In the genomic region with DNA sequence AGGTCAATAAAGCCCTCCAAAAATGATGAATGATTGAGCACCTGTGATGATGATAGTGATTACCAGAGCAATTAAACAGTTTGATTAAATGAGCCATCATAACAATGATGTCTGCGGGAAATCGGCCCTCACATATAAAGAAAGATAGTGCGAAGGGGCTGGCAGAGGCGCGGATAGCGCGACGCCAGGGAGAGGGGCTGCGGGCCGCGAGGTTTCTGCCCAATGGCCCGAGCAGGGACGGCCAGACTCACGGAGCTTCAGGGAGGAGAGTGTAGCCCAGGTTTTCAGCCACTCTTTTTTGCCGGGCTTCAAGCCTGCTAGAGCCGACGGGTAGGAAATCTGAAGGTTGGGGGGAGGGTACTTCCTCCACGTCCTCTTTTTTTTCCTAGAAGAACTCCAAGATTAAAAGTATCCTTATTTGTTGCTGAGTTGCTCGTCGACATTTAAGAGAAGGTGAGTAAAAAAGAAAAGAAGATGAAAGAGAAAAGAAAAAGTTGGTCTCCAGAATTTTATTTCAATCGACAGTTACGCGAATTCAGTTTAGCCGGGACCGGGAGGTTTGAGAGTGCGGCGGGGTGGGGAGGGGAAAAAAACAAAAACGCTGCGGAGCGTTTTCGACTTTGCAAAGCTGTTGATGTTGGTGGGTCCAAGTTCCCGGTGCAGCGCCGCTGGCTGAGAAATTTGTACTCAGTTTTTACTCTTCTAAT, we compare ENCODE assay signal across 8 cellular contexts. TPM values are rescaled to one million over a fixed set of nuclear protein-coding genes. Genes with fewer than 3 reads are reported as not detected.
DNase-seq lines count a peak whose midpoint lies in the region; FAIRE-seq and TF ChIP-seq lines count a peak whose summit lies in the region.

No MANE protein-coding gene starts in this region.

- intact Hi-C loops in CD14-positive monocyte (cut with micrococcal nuclease) = no loop called here

- H3K27me3 Mint-ChIP-seq in CD14-positive monocyte (ENCODE audit: low read depth in 3 of 3) (peaks cover 95 to 98% (median 97%) of the 10 kb centered on the region in 3 donors), brain (peaks cover 69% of the 10 kb centered on the region)

- H3K9me3 ChIP-seq in HUES64 (ENCODE audit: insufficient read depth, low read depth, low read length) = no peaks in the 10 kb centered on the region
- no peaks in the 10 kb centered on the region for H3K9me3 ChIP-seq in mucosa of stomach (ENCODE audit: control insufficient read depth, low read length)

- TF ChIP-seq CTCF in CD14-positive monocyte (IDR thresholded peaks at IDR 0.05) (no peak), brain (conservative IDR thresholded peaks at IDR 0.05) (no peak), GM20000 (IDR thresholded peaks at IDR 0.05; ENCODE audit: extremely low read depth, missing control alignments) (no peak)

- H3K4me1 ChIP-seq in HUES64 (ENCODE audit: insufficient read depth, low read length) (peaks cover 17% of the 10 kb centered on the region), mucosa of stomach (ENCODE audit: control insufficient read depth, insufficient read depth, low read length) (no peaks in the 10 kb centered on the region)

- TF ChIP-seq POLR2A in GM12891 (IDR thresholded peaks at IDR 0.05; ENCODE audit: low read depth, low read length) = no peak

- H3K4me3 Mint-ChIP-seq in CD14-positive monocyte (peak overlapping the region; percentile 9 to 81), brain (peak overlapping the region; percentile 94 to 98 (median 97))

- H3K9ac ChIP-seq in HUES64 (ENCODE audit: low read depth, low read length) (no peak overlapping the region; the same call in 1 of the 2 replicates), mucosa of stomach (ENCODE audit: low read length) (peak overlapping the region; percentile 87)

- 1% methylated on average over 29 of the region's 34 CpGs for WGBS in HUES64

- FAIRE-seq in GM12891 (lab: Jason Lieb, UNC) = no peak

- no peak overlapping the region for H3K27ac ChIP-seq in HUES64 (ENCODE audit: low read depth, low read length)

- H3K4me3 ChIP-seq in HUES64 (ENCODE audit: low read length) (peak overlapping the region; percentile 65), mucosa of stomach (ENCODE audit: low read length) (peak overlapping the region; percentile 91)

- H3K27ac Mint-ChIP-seq in CD14-positive monocyte = no peak overlapping the region
- peak overlapping the region; percentile 98 to 100 (median 99) for H3K27ac Mint-ChIP-seq in brain

- H3K36me3 Mint-ChIP-seq in CD14-positive monocyte (peaks cover 9 to 17% of the 10 kb centered on the region in 2 donors), brain (peaks cover 1% of the 10 kb centered on the region)

- H3K36me3 ChIP-seq in HUES64 (ENCODE audit: insufficient read depth, low read length) (no peaks in the 10 kb centered on the region), mucosa of stomach (ENCODE audit: control insufficient read depth, insufficient read depth, low read length) (no peaks in the 10 kb centered on the region)

- H3K4me1 Mint-ChIP-seq in CD14-positive monocyte (peaks cover 46% of the 10 kb centered on the region), brain (peaks cover 36% of the 10 kb centered on the region)

- H3K9me3 Mint-ChIP-seq in CD14-positive monocyte (peaks cover 7 to 64% (median 50%) of the 10 kb centered on the region in 7 donors), brain (peaks cover 0 to 45% (median 0%) of the 10 kb centered on the region in 5 experiments)

- H3K27me3 ChIP-seq in HUES64 (ENCODE audit: insufficient read depth, low read length) (peaks cover 76% of the 10 kb centered on the region), mucosa of stomach (ENCODE audit: control insufficient read depth, insufficient read depth, low read length) (peaks cover 4% of the 10 kb centered on the region)

- DNase-seq in CD14-positive monocyte (ENCODE audit: low spot score) (no peak), GM12891 (ENCODE audit: insufficient read length, low spot score) (no peak), GM20000 (ENCODE audit: low spot score) (no peak), Kasumi-1 (lab: John Stamatoyannopoulos, UW) (no peak)
- DNase-seq in activated CD8-positive, alpha-beta memory T cell treated with anti-CD3 and anti-CD28 coated beads for 24 hours = no peak

TF ChIP-seq in GM12891, 5 proteins besides CTCF, POLR2A, EP300 and RAD21:
- TF ChIP-seq PAX5 (IDR thresholded peaks at IDR 0.05; ENCODE audit: insufficient read depth, low read length, severe bottlenecking) (no peak), TAF1 (IDR thresholded peaks at IDR 0.05; ENCODE audit: low read depth, low read length) (no peak), SPI1 (IDR thresholded peaks at IDR 0.05; ENCODE audit: low read depth, low read length) (no peak), POLR2AphosphoS5 (IDR thresholded peaks at IDR 0.05; ENCODE audit: low read depth, low read length) (no peak), POU2F2 (IDR thresholded peaks at IDR 0.05; ENCODE audit: low read depth, low read length) (no peak)
TF ChIP-seq in GM12891: peak in this region for 0.

RNA-seq across cellular contexts. Expression of a gene that starts 2.1 kb away (rescaled TPM):
- polyA plus RNA-seq in CD14-positive monocyte = not detected
- polyA plus RNA-seq in HUES64 (2013, experiment 1 of 2) = 15.0 TPM
- polyA plus RNA-seq in HUES64 (2013, experiment 2 of 2) = 20.2 TPM
- 7.0 TPM for polyA plus RNA-seq in brain (ENCODE audit: insufficient read depth, low read depth, low replicate concordance)
- polyA plus RNA-seq in GM12891 (2012; ENCODE audit: low read depth, missing spikeins) = 1.7 TPM

Comparison
In these comparisons a context has a peak if more than half of its experiments do, and no peak if none do; other contexts are left out.
1. H3K27ac Mint-ChIP-seq: peak in brain (5 of 5); none in CD14-positive monocyte (0 of 7).